Comparison of ENCODE assay signal across 18 cellular contexts in genomic region chr5:150245111-150245789, GRCh38. TPM values are rescaled to one million over a fixed set of nuclear protein-coding genes. Genes with fewer than 3 reads are reported as not detected.
DNase-seq lines count a peak whose midpoint lies in the region; ATAC-seq and TF ChIP-seq lines count a peak whose summit lies in the region.
"Had no signal": no experiment of that assay in that cellular context is flagged by ENCODE, and none has a peak within 500 bp of the region (broad histone marks: within the 10 kb centered on the region; RNA-seq: fewer than 3 reads in every experiment).

No MANE protein-coding gene starts in this region.

- POLR2A ChIA-PET in MCF 10A (lab: Yijun Ruan, JAX) (interaction anchor here (2.0 kb wide), 1 partner anchor 17 kb away, joined by 7 read pairs; no protein-coding TSS in a partner anchor), GM10248 (lab: Yijun Ruan, JAX) (no interaction called here)

- H3K4me3 Mint-ChIP-seq in MCF 10A (ENCODE audit: unreplicated experiment): no peak overlapping the region
- H3K4me3 Mint-ChIP-seq: activated naive CD8-positive, alpha-beta T cell treated with anti-CD3 and anti-CD28 coated beads, Interleukin-2, amount 50 U/mL, for 24 hours had no signal

- no peaks in the 10 kb centered on the region for H3K27me3 Mint-ChIP-seq in MCF 10A (ENCODE audit: insufficient read depth, unreplicated experiment)

- 69% methylated on average over 4 of the region's 18 CpGs for WGBS in mammary epithelial cell (ENCODE audit: low coverage, missing lambda C conversion rate)
- WGBS in aorta, 2 donors: 68 to 77% methylated on average over 16 to 18 of the region's 18 CpGs

- peak; percentile 31 for DNase-seq in MCF 10A (ENCODE audit: unreplicated experiment)
- DNase-seq in mammary epithelial cell: no peak
- peak; percentile 89 for DNase-seq in fibroblast of villous mesenchyme (ENCODE audit: low read depth)
- DNase-seq in mucosa of descending colon: peak in 1 of 3 donors; percentile 18
- no peak for DNase-seq in aorta
- DNase-seq in posterior vena cava (ENCODE audit: low spot score): no peak
- DNase-seq in GM10248 (ENCODE audit: extremely low spot score): no peak
- DNase-seq: activated naive CD8-positive, alpha-beta T cell treated with anti-CD3 and anti-CD28 coated beads, Interleukin-2, amount 50 U/mL, for 24 hours; Calu3; effector CD4-positive, alpha-beta T cell; head of caudate nucleus; MV-4-11; NCI-H446 treated with DMSO at 0.1 percent for 48 hours; Peyer's patch had no signal

- H3K4me2 ChIP-seq in mammary epithelial cell (ENCODE audit: insufficient read depth, low read depth, low read length): no peak overlapping the region

- no peak overlapping the region for H3K4me3 ChIP-seq in mammary epithelial cell (replicated peaks in 1 of 3; ENCODE audit: insufficient read depth in 1 of 3, low read depth in 2 of 3, low read length in 3 of 3)
- H3K4me3 ChIP-seq in fibroblast of villous mesenchyme (ENCODE audit: low read depth, low read length): no peak overlapping the region
- no peak overlapping the region for H3K4me3 ChIP-seq in mucosa of descending colon
- H3K4me3 ChIP-seq in aorta (ENCODE audit: low read length in 2 of 2): no peak overlapping the region
- H3K4me3 ChIP-seq: Peyer's patch, thoracic aorta had no signal

- no peaks in the 10 kb centered on the region for H3K9me3 Mint-ChIP-seq in MCF 10A (ENCODE audit: unreplicated experiment)
- H3K9me3 Mint-ChIP-seq: activated naive CD8-positive, alpha-beta T cell treated with anti-CD3 and anti-CD28 coated beads, Interleukin-2, amount 50 U/mL, for 24 hours had no signal

- BruUV-seq in MCF 10A (replicated peaks; lab: Mats Ljungman, UMichigan): no TSS peak
- no TSS peak for BruUV-seq in mammary epithelial cell (replicated peaks; lab: Mats Ljungman, UMichigan)

- H3K4me1 ChIP-seq in mammary epithelial cell (ENCODE audit: insufficient read depth, low read length) (no peaks in the 10 kb centered on the region), mucosa of descending colon (ENCODE audit: low read depth) (no peaks in the 10 kb centered on the region), aorta (ENCODE audit: control insufficient read depth in 1 of 2, insufficient read depth in 2 of 2, low read length in 2 of 2) (no peaks in the 10 kb centered on the region)
- H3K4me1 ChIP-seq: Peyer's patch had no signal

- H3K36me3 ChIP-seq in mammary epithelial cell (ENCODE audit: insufficient read depth, low read length) (no peaks in the 10 kb centered on the region), mucosa of descending colon (ENCODE audit: low read depth) (no peaks in the 10 kb centered on the region), aorta (ENCODE audit: control insufficient read depth in 1 of 2, insufficient read depth in 2 of 2, low read length in 1 of 2) (no peaks in the 10 kb centered on the region)
- H3K36me3 ChIP-seq: Peyer's patch, thoracic aorta had no signal

- H3K27ac Mint-ChIP-seq in MCF 10A (ENCODE audit: low read depth, unreplicated experiment): no peak overlapping the region
- H3K27ac Mint-ChIP-seq: activated naive CD8-positive, alpha-beta T cell treated with anti-CD3 and anti-CD28 coated beads, Interleukin-2, amount 50 U/mL, for 24 hours had no signal

- H3K27me3 ChIP-seq in mammary epithelial cell (ENCODE audit: insufficient read depth, low read length) (no peaks in the 10 kb centered on the region), aorta (ENCODE audit: control insufficient read depth in 1 of 2, insufficient read depth in 2 of 2, low read length in 1 of 2) (no peaks in the 10 kb centered on the region)
- H3K27me3 ChIP-seq: Peyer's patch had no signal

- CTCF ChIA-PET in MCF 10A (lab: Yijun Ruan, JAX): interaction anchor here (0.7 to 1.2 kb wide), 2 partner anchors 116 to 728 kb away, joined by 3 read pairs; no protein-coding TSS in a partner anchor
- CTCF ChIA-PET in mammary epithelial cell (lab: Charles Lee; ENCODE audit: low non-redundant PET): no interaction called here
- CTCF ChIA-PET in GM10248 (lab: Yijun Ruan, JAX): no interaction called here

- H3K9me3 ChIP-seq in mammary epithelial cell (replicated peaks; ENCODE audit: insufficient read depth, low read length) (no peaks in the 10 kb centered on the region), mucosa of descending colon (no peaks in the 10 kb centered on the region), aorta (ENCODE audit: control insufficient read depth, low read length) (no peaks in the 10 kb centered on the region)
- H3K9me3 ChIP-seq: Peyer's patch, thoracic aorta had no signal

- peaks cover 7% of the 10 kb centered on the region for H3K4me1 Mint-ChIP-seq in MCF 10A (ENCODE audit: insufficient read depth, unreplicated experiment)
- H3K4me1 Mint-ChIP-seq: activated naive CD8-positive, alpha-beta T cell treated with anti-CD3 and anti-CD28 coated beads, Interleukin-2, amount 50 U/mL, for 24 hours had no signal

- no peak overlapping the region for H3K27ac ChIP-seq in mammary epithelial cell (ENCODE audit: insufficient read depth, low read depth, low read length)
- H3K27ac ChIP-seq in aorta (ENCODE audit: low read depth in 1 of 2, low read length in 2 of 2): no peak overlapping the region
- H3K27ac ChIP-seq: 22Rv1, Peyer's patch, thoracic aorta had no signal

- H3K9ac ChIP-seq in mammary epithelial cell (ENCODE audit: insufficient read depth, low read length): no peak overlapping the region

- H2AFZ ChIP-seq in mammary epithelial cell (ENCODE audit: low read depth, low read length): no peak overlapping the region

- peak; percentile 35 for ATAC-seq in mucosa of descending colon
- ATAC-seq in aorta (ENCODE audit: low FRiP score): peak; percentile 27
- ATAC-seq in HG03457 (IDR thresholded peaks at IDR 0.05; ENCODE audit: unreplicated experiment): no peak
- ATAC-seq: activated naive CD8-positive, alpha-beta T cell treated with anti-CD3 and anti-CD28 coated beads, Interleukin-2, amount 50 U/mL, for 24 hours had no signal

- no peaks in the 10 kb centered on the region for H3K79me2 ChIP-seq in mammary epithelial cell (ENCODE audit: insufficient read depth, low read length)

- intact Hi-C loops in MCF 10A (cut with micrococcal nuclease) (no loop called here), mammary epithelial cell (cut with micrococcal nuclease) (no loop called here), mucosa of descending colon (cut with DNase I, micrococcal nuclease) (no loop called here), aorta (cut with DNase I) (no loop called here), posterior vena cava (cut with DNase I) (no loop called here)

- no peak for TF ChIP-seq CTCF in MCF 10A (IDR thresholded peaks at IDR 0.05; ENCODE audit: unreplicated experiment)
- TF ChIP-seq CTCF in mammary epithelial cell (conservative IDR thresholded peaks at IDR 0.05 in 1 of 2, IDR thresholded peaks at IDR 0.05 in 1 of 2; ENCODE audit: extremely low read depth in 1 of 2, insufficient read depth in 1 of 2, low read depth in 1 of 2, low read length in 2 of 2): no peak
- no peak for TF ChIP-seq CTCF in fibroblast of villous mesenchyme (IDR thresholded peaks at IDR 0.05; ENCODE audit: insufficient read depth, low read depth, low read length)
- no peak for TF ChIP-seq CTCF in mucosa of descending colon (IDR thresholded peaks at IDR 0.05)
- no peak for TF ChIP-seq CTCF in GM10248 (IDR thresholded peaks at IDR 0.05; ENCODE audit: control extremely low read depth, extremely low read depth, low read depth, missing control alignments)

- no peaks in the 10 kb centered on the region for H3K36me3 Mint-ChIP-seq in MCF 10A (ENCODE audit: insufficient read depth, unreplicated experiment)

- no peaks in the 10 kb centered on the region for H4K20me1 ChIP-seq in mammary epithelial cell (ENCODE audit: insufficient read depth, low read length)

- dilution Hi-C loops in mammary epithelial cell (cut with HindIII; ENCODE audit: low sequenced_read_pairs): no loop called here

- in situ Hi-C loops in mammary epithelial cell (cut with MboI; ENCODE audit: low sequenced_read_pairs in 2 of 2): no loop called here

RNA-seq across cellular contexts. Expression of gene CAMK2A, which starts 44.3 kb away (rescaled TPM):
- total RNA-seq in MCF 10A (2022) (not detected in 2 replicates), mammary epithelial cell (under 1 TPM; 0.33 to 0.45 TPM), fibroblast of villous mesenchyme (1.3 TPM in 2 replicates), mucosa of descending colon (1 to 10 TPM in 1 of 3 donors, under 1 TPM in 2; 0.46 to 3.0 (median 0.93) TPM), aorta (under 1 TPM; 0.15 to 0.36 TPM), posterior vena cava (under 1 TPM; 0.23 to 0.29 TPM)
- polyA plus RNA-seq in mammary epithelial cell (0.09 TPM), aorta (under 1 TPM in 1 of 2 donors, not detected in 1; 0.13 TPM)
- polyA minus RNA-seq in mammary epithelial cell: not detected
- total RNA-seq: Calu3, mesenteric fat pad had no signal

RNA-seq across cellular contexts. Expression of gene SLC6A7, which starts 55.4 kb away (rescaled TPM):
- total RNA-seq in MCF 10A (2022) (not detected in 2 replicates), mammary epithelial cell (not detected), fibroblast of villous mesenchyme (under 0.01 TPM in 2 replicates), mucosa of descending colon (10 to 100 TPM; 15.2 to 26.4 (median 18.9) TPM), aorta (not detected), posterior vena cava (under 1 TPM; 0.14 to 0.19 TPM)
- polyA plus RNA-seq in mammary epithelial cell (not detected), aorta (under 1 TPM; 0.25 to 0.41 TPM)
- not detected for polyA minus RNA-seq in mammary epithelial cell
- total RNA-seq: Calu3, mesenteric fat pad, thoracic aorta had no signal

RNA-seq across cellular contexts. Expression of gene ARSI, which starts 57.5 kb away (rescaled TPM):
- total RNA-seq in MCF 10A (2022) (0.19 and 0.25 TPM in 2 replicates), mammary epithelial cell (10 to 100 TPM in 1 of 2 donors, 1 to 10 TPM in 1; 9.2 to 38.8 TPM), fibroblast of villous mesenchyme (13.8 and 23.5 TPM in 2 replicates), mucosa of descending colon (1 to 10 TPM in 1 of 3 donors, under 1 TPM in 2; 0.41 to 1.6 (median 0.63) TPM), aorta (1 to 10 TPM in 1 of 2 donors, under 1 TPM in 1; 0.91 to 2.7 TPM), posterior vena cava (1 to 10 TPM; 1.3 to 1.9 TPM)
- polyA plus RNA-seq in mammary epithelial cell (20.3 TPM), aorta (not detected)
- polyA minus RNA-seq in mammary epithelial cell: 6.9 TPM
- total RNA-seq: Peyer's patch had no signal

Comparison
In these comparisons a context has a peak if more than half of its experiments do, and no peak if none do; other contexts are left out.
1. DNase-seq: peak in MCF 10A (single experiment) and fibroblast of villous mesenchyme (single experiment); none in mammary epithelial cell (single experiment), aorta (0 of 2), posterior vena cava (single experiment) and GM10248 (single experiment).
2. RNA of gene SLC6A7, which starts 55.4 kb away (total RNA-seq): 15.2 to 26.4 TPM in mucosa of descending colon; 0.14 to 0.19 TPM in posterior vena cava, not detected in aorta, not detected in MCF 10A, not detected in mammary epithelial cell and under 0.01 TPM in fibroblast of villous mesenchyme; every median in the first group is over 10 times any median in the second.